ENCODE assay signal across 24 cellular contexts in the genomic region with DNA sequence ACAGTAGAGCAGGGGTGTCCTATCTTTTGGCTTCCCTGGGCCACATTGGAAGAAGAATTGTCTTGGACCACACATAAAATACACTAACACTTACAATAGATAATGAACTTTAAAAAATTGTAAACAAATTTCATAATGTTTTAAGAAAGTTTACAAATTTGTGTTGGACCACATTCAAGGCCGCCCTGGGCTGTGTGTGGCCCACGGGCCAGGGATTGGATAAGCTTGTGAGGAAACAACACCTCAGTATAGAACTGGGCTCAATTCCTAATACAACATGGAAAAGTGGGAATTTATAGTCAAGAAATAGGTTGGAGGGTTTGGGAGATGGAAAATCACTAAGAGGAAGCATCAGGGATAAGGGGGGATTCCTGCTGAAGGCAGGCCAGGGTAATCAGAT. TPM values are rescaled to one million over a fixed set of nuclear protein-coding genes. Genes with fewer than 3 reads are reported as not detected.
DNase-seq lines count a peak whose midpoint lies in the region; ATAC-seq and TF ChIP-seq lines count a peak whose summit lies in the region.
"Had no signal": no experiment of that assay in that cellular context is flagged by ENCODE, and none has a peak within 500 bp of the region (broad histone marks: within the 10 kb centered on the region; RNA-seq: fewer than 3 reads in every experiment).

No MANE protein-coding gene starts in this region.

- H3K4me1 Mint-ChIP-seq in GM23338: peaks cover 30% of the 10 kb centered on the region
- H3K4me1 Mint-ChIP-seq in stimulated activated memory B cell treated with anti-CD40 and anti-IgM and Interleukin-4, amounts not matched to agents 10 μg/mL and 1 μg/mL and 100 μg/mL, for 72 hours: peaks cover 47% of the 10 kb centered on the region
- H3K4me1 Mint-ChIP-seq: CD14-positive monocyte had no signal

- H2AFZ ChIP-seq in GM23338: no peak overlapping the region

- H3K36me3 Mint-ChIP-seq in GM23338 (ENCODE audit: low read depth): peaks cover 6% of the 10 kb centered on the region
- peaks cover 37% of the 10 kb centered on the region for H3K36me3 Mint-ChIP-seq in stimulated activated memory B cell treated with anti-CD40 and anti-IgM and Interleukin-4, amounts not matched to agents 10 μg/mL and 1 μg/mL and 100 μg/mL, for 72 hours

- H3K4me3 ChIP-seq in GM23338: no peak overlapping the region
- H3K4me3 ChIP-seq in body of pancreas: no peak overlapping the region
- H3K4me3 ChIP-seq in liver (ENCODE audit: low read depth in 1 of 3, low read length in 3 of 3): no peak overlapping the region
- no peak overlapping the region for H3K4me3 ChIP-seq in testis
- H3K4me3 ChIP-seq: A549; BLaER1 treated with 17β-estradiol and CSF1 and Interleukin-3, amounts not matched to agents 10 nM and 100 nM; GM12878; HAP-1 had no signal

- H3K4me2 ChIP-seq in GM23338: no peak overlapping the region
- H3K4me2 ChIP-seq: A549; BLaER1 treated with 17β-estradiol and CSF1 and Interleukin-3, amounts not matched to agents 10 nM and 100 nM had no signal

- TF ChIP-seq POLR2A in body of pancreas (IDR thresholded peaks at IDR 0.05): no peak
- no peak for TF ChIP-seq POLR2A in testis (IDR thresholded peaks at IDR 0.05)

- ATAC-seq in GM23338 (no peak), body of pancreas (peak; percentile 53), HG03175 (IDR thresholded peaks at IDR 0.05; ENCODE audit: unreplicated experiment) (no peak), GM18873 (IDR thresholded peaks at IDR 0.05; ENCODE audit: low FRiP score, unreplicated experiment) (no peak)
- ATAC-seq in stimulated activated memory B cell treated with anti-CD40 and anti-IgM and Interleukin-4, amounts not matched to agents 10 μg/mL and 1 μg/mL and 100 μg/mL, for 72 hours: no peak
- ATAC-seq: A549, GM12878 had no signal

- H3K27me3 ChIP-seq in GM23338 (ENCODE audit: insufficient read depth) (no peaks in the 10 kb centered on the region), body of pancreas (no peaks in the 10 kb centered on the region), liver (ENCODE audit: control insufficient read depth in 4 of 4, insufficient read depth in 4 of 4, low read length in 3 of 4) (no peaks in the 10 kb centered on the region), testis (no peaks in the 10 kb centered on the region)
- H3K27me3 ChIP-seq: BE2C; BLaER1 treated with 17β-estradiol and CSF1 and Interleukin-3, amounts not matched to agents 10 nM and 100 nM had no signal

- TF ChIP-seq RAD21 in liver (IDR thresholded peaks at IDR 0.05): no peak

- no peaks in the 10 kb centered on the region for H3K36me3 ChIP-seq in GM23338 (ENCODE audit: insufficient read depth)
- H3K36me3 ChIP-seq in body of pancreas (replicated peaks in 1 of 2; ENCODE audit: insufficient read depth in 1 of 2, low read depth in 2 of 2): no peaks in the 10 kb centered on the region
- H3K36me3 ChIP-seq in liver (ENCODE audit: control insufficient read depth in 4 of 4, insufficient read depth in 3 of 4, low read depth in 1 of 4, low read length in 3 of 4): no peaks in the 10 kb centered on the region
- no peaks in the 10 kb centered on the region for H3K36me3 ChIP-seq in testis (ENCODE audit: low read depth, missing control alignments)
- H3K36me3 ChIP-seq: BE2C, HAP-1 had no signal

- H3K9me3 ChIP-seq in body of pancreas: no peaks in the 10 kb centered on the region
- H3K9me3 ChIP-seq in liver (ENCODE audit: control insufficient read depth in 4 of 4, low read length in 3 of 4): no peaks in the 10 kb centered on the region
- H3K9me3 ChIP-seq in testis: no peaks in the 10 kb centered on the region
- H3K9me3 ChIP-seq: A549, BE2C, HAP-1 had no signal

- peaks cover 4% of the 10 kb centered on the region for H3K27me3 Mint-ChIP-seq in GM23338 (ENCODE audit: insufficient read depth, low read depth, poor library complexity)
- no peaks in the 10 kb centered on the region for H3K27me3 Mint-ChIP-seq in stimulated activated memory B cell treated with anti-CD40 and anti-IgM and Interleukin-4, amounts not matched to agents 10 μg/mL and 1 μg/mL and 100 μg/mL, for 72 hours
- H3K27me3 Mint-ChIP-seq: CD4-positive, alpha-beta T cell; CD8-positive, alpha-beta memory T cell had no signal

- DNase-seq in GM23338 (ENCODE audit: low spot score) (no peak), body of pancreas (peak in 1 of 4 donors; percentile 43), testis (peak; percentile 54)
- DNase-seq: 8988T; ACHN; AML-193; BE2C; CD4-positive, alpha-beta T cell; CD8-positive, alpha-beta memory T cell; DMS 273 treated with DMSO at 0.1 percent for 48 hours; DMS79; EL; GDM1; GOT3; HFFc6 had no signal

- no peak for TF ChIP-seq CTCF in GM23338 (conservative IDR thresholded peaks at IDR 0.05; ENCODE audit: low read depth in 2 of 2)
- TF ChIP-seq CTCF in body of pancreas (IDR thresholded peaks at IDR 0.05): no peak
- TF ChIP-seq CTCF in liver (IDR thresholded peaks at IDR 0.05; ENCODE audit: low read depth, low read length, missing input control): no peak
- TF ChIP-seq CTCF in testis (IDR thresholded peaks at IDR 0.05): no peak

- peaks cover 94% of the 10 kb centered on the region for H3K79me2 ChIP-seq in GM23338 (replicated peaks; ENCODE audit: insufficient read depth)

- no peaks in the 10 kb centered on the region; the same call in 2 of the 3 replicates for H3K9me3 Mint-ChIP-seq in GM23338
- no peaks in the 10 kb centered on the region for H3K9me3 Mint-ChIP-seq in stimulated activated memory B cell treated with anti-CD40 and anti-IgM and Interleukin-4, amounts not matched to agents 10 μg/mL and 1 μg/mL and 100 μg/mL, for 72 hours
- H3K9me3 Mint-ChIP-seq: CD4-positive, alpha-beta T cell; CD8-positive, alpha-beta memory T cell; HFFc6 had no signal

- H4K20me1 ChIP-seq in GM23338 (replicated peaks; ENCODE audit: insufficient read depth): no peaks in the 10 kb centered on the region; the same call in 1 of the 2 replicates

- WGBS in body of pancreas, 2 donors: 31 to 50% methylated on average over 2 of the region's 2 CpGs
- WGBS in liver: 41% methylated on average over 2 of the region's 2 CpGs
- WGBS in testis, 2 donors: 55 to 64% methylated on average over 2 of the region's 2 CpGs

- H3K27ac ChIP-seq in GM23338 (ENCODE audit: low read depth): 0 out of 2 replicates have a peak overlapping the region, but pooled peaks have one; percentile 20
- H3K27ac ChIP-seq in body of pancreas: peak overlapping the region in 1 of 4 donors; percentile 27
- H3K27ac ChIP-seq in liver (ENCODE audit: low read depth in 1 of 2, low read length in 2 of 2): peak overlapping the region; percentile 58 to 73
- peak overlapping the region in 1 of 2 donors; percentile 40 for H3K27ac ChIP-seq in testis
- H3K27ac ChIP-seq: A549; BLaER1 treated with 17β-estradiol and CSF1 and Interleukin-3, amounts not matched to agents 10 nM and 100 nM had no signal

- H3F3A ChIP-seq in GM23338 (replicated peaks; ENCODE audit: low read depth): no peaks in the 10 kb centered on the region

- intact Hi-C loops in body of pancreas (cut with DNase I) (no loop called here), testis (cut with DNase I; ENCODE audit: low total_unique reads) (no loop called here)

- no peak overlapping the region; the same call in 2 of the 3 replicates for H3K4me3 Mint-ChIP-seq in GM23338
- H3K4me3 Mint-ChIP-seq in stimulated activated memory B cell treated with anti-CD40 and anti-IgM and Interleukin-4, amounts not matched to agents 10 μg/mL and 1 μg/mL and 100 μg/mL, for 72 hours: no peak overlapping the region
- H3K4me3 Mint-ChIP-seq: CD14-positive monocyte; CD4-positive, alpha-beta T cell; CD8-positive, alpha-beta memory T cell; HFFc6 had no signal

- no peak overlapping the region for H3K27ac Mint-ChIP-seq in GM23338
- no peak overlapping the region for H3K27ac Mint-ChIP-seq in stimulated activated memory B cell treated with anti-CD40 and anti-IgM and Interleukin-4, amounts not matched to agents 10 μg/mL and 1 μg/mL and 100 μg/mL, for 72 hours
- H3K27ac Mint-ChIP-seq: CD14-positive monocyte; CD4-positive, alpha-beta T cell; HFFc6 had no signal

- H3K4me1 ChIP-seq in GM23338 (ENCODE audit: insufficient read depth) (peaks cover 28% of the 10 kb centered on the region), body of pancreas (peaks cover 24% of the 10 kb centered on the region), liver (ENCODE audit: control insufficient read depth in 4 of 4, insufficient read depth in 4 of 4, low read length in 3 of 4) (peaks cover 1 to 38% (median 12%) of the 10 kb centered on the region in 4 donors), testis (peaks cover 5% of the 10 kb centered on the region)
- H3K4me1 ChIP-seq: A549; BE2C; BLaER1 treated with 17β-estradiol and CSF1 and Interleukin-3, amounts not matched to agents 10 nM and 100 nM; HAP-1 had no signal

- no peak overlapping the region for H3K9ac ChIP-seq in liver (ENCODE audit: low read depth in 1 of 2, low read length in 2 of 2)
- H3K9ac ChIP-seq: BLaER1 treated with 17β-estradiol and CSF1 and Interleukin-3, amounts not matched to agents 10 nM and 100 nM had no signal

- 0 out of 2 replicates have a peak, but pooled peaks cover 4% of the 10 kb centered on the region for H3K9me2 ChIP-seq in GM23338 (ENCODE audit: insufficient read depth)

TF ChIP-seq in GM23338, 12 proteins besides CTCF, POLR2A, EP300 and RAD21:
- no peak for TF ChIP-seq STAT1 (IDR thresholded peaks at IDR 0.05; ENCODE audit: unreplicated experiment)
- no peak for TF ChIP-seq CREB1 (CRISPR knock-in tag; IDR thresholded peaks at IDR 0.05; ENCODE audit: low read depth)

RNA-seq across cellular contexts. Expression of gene ZNF277, which starts 17.7 kb away (rescaled TPM):
- 22.5 and 25.4 TPM in 2 replicates for total RNA-seq in GM23338 (2014; rRNA removed; shearing (Covaris generic))
- polyA plus RNA-seq in GM23338 (2016; fragmentation: Nextera tagmentation; extraction: Ambion mirVana) (28.9 and 30.0 TPM in 2 replicates), liver (10 to 100 TPM in 1 of 2 donors, 1 to 10 TPM in 1; 7.8 to 12.2 TPM), testis (ENCODE audit: insufficient read depth, low read depth, low replicate concordance) (14.6 TPM)
- total RNA-seq in body of pancreas (10 to 100 TPM; 12.9 to 34.0 TPM), liver (10 to 100 TPM; 16.9 to 23.5 TPM), testis (10 to 100 TPM; 13.9 to 15.4 TPM)

RNA-seq across cellular contexts. Expression of gene DOCK4, which starts 18.0 kb away (rescaled TPM):
- 33.8 and 38.8 TPM in 2 replicates for total RNA-seq in GM23338 (2014; rRNA removed; shearing (Covaris generic))
- polyA plus RNA-seq in GM23338 (2016; fragmentation: Nextera tagmentation; extraction: Ambion mirVana): 6.3 and 6.8 TPM in 2 replicates
- 10 to 100 TPM; 24.9 to 34.6 TPM for total RNA-seq in body of pancreas
- 10 to 100 TPM; 16.9 to 48.9 TPM for total RNA-seq in liver
- polyA plus RNA-seq in liver: 1 to 10 TPM; 7.2 to 8.7 TPM
- total RNA-seq in testis: 10 to 100 TPM; 12.4 to 17.1 TPM
- polyA plus RNA-seq in testis (ENCODE audit: insufficient read depth, low read depth, low replicate concordance): 5.4 TPM
- polyA plus RNA-seq: CD8-positive, alpha-beta memory T cell had no signal
